8 cellular contexts compared by ENCODE assay signal in genomic region chr19:17303167-17303939, GRCh38. TPM values are rescaled to one million over a fixed set of nuclear protein-coding genes. Genes with fewer than 3 reads are reported as not detected.
A peak's percentile ranks its signal among the peaks of the same experiment; 100 is the strongest.
DNase-seq lines count a peak whose midpoint lies in the region; ATAC-seq and TF ChIP-seq lines count a peak whose summit lies in the region.

Gene ABHD8 (minus strand): TSS chr19:17303425. CDS start chr19:17301616, 1,809 bp downstream.

- DNase-seq in BE2C, result peak; percentile 97
- DNase-seq in NCI-H524 (lab: John Stamatoyannopoulos, UW), result peak; percentile 91 to 97
- DNase-seq in activated CD4-positive, alpha-beta T cell treated with anti-CD3 and anti-CD28 coated beads, Interleukin-2, amount 50 U/mL, for 1 hour, result peak; percentile 93
- DNase-seq in left lung, result peak; percentile 95 to 97
- peak; percentile 94 to 96 for DNase-seq in stimulated activated CD4-positive, alpha-beta T cell treated with anti-CD3 and anti-CD28 coated beads, Interleukin-2, amount 100 ng/mL, for 24 hours

- peak within 1 kb of the TSS; percentile 78 for H3K4me3 Mint-ChIP-seq in dendritic cell treated with granulocyte-macrophage colony-stimulating factor and Interleukin-4, amounts not matched to agents 40 ng/mL and 50 ng/mL, for 4 days

- peaks cover 44% of the 10 kb centered on the region for H3K36me3 Mint-ChIP-seq in dendritic cell treated with granulocyte-macrophage colony-stimulating factor and Interleukin-4, amounts not matched to agents 40 ng/mL and 50 ng/mL, for 4 days (ENCODE audit: low read depth)

- TF ChIP-seq POLR2A in GM19099 (IDR thresholded peaks at IDR 0.05; ENCODE audit: extremely low read depth, insufficient read length, low read depth), result peak; percentile 59

- H3K9me3 ChIP-seq in BE2C (no peaks in the 10 kb centered on the region), left lung (peaks cover 0 to 1% of the 10 kb centered on the region in 2 donors)

- H3K4me1 ChIP-seq in BE2C (peaks cover 6% of the 10 kb centered on the region), left lung (peaks cover 18 to 57% of the 10 kb centered on the region in 2 donors)

- H3K36me3 ChIP-seq in BE2C (no peaks in the 10 kb centered on the region), left lung (peaks cover 0 to 15% of the 10 kb centered on the region in 2 donors)

- peak within 1 kb of the TSS; percentile 54 for H3K27ac Mint-ChIP-seq in dendritic cell treated with granulocyte-macrophage colony-stimulating factor and Interleukin-4, amounts not matched to agents 40 ng/mL and 50 ng/mL, for 4 days

- ATAC-seq in HG03442 (IDR thresholded peaks at IDR 0.05; ENCODE audit: unreplicated experiment) (peak; percentile 50), left lung (peak; percentile 82)

- H3K4me1 Mint-ChIP-seq in dendritic cell treated with granulocyte-macrophage colony-stimulating factor and Interleukin-4, amounts not matched to agents 40 ng/mL and 50 ng/mL, for 4 days (ENCODE audit: low read depth), result peaks cover 46% of the 10 kb centered on the region

- H3K9me3 Mint-ChIP-seq in dendritic cell treated with granulocyte-macrophage colony-stimulating factor and Interleukin-4, amounts not matched to agents 40 ng/mL and 50 ng/mL, for 4 days, result no peaks in the 10 kb centered on the region

- no peaks in the 10 kb centered on the region for H3K27me3 ChIP-seq in BE2C
- H3K27me3 ChIP-seq in left lung, result no peaks in the 10 kb centered on the region

- TF ChIP-seq CTCF in BE2C (IDR thresholded peaks at IDR 0.05; ENCODE audit: low read depth, low read length) (peak; percentile 44), left lung (IDR thresholded peaks at IDR 0.05) (peak; percentile 69 to 90)

- H3K4me3 ChIP-seq in BE2C (ENCODE audit: low read depth, low read length) (peak within 1 kb of the TSS; percentile 66), left lung (peak within 1 kb of the TSS; percentile 88 to 94)

- H3K27ac ChIP-seq in left lung, result peak within 1 kb of the TSS; percentile 91 to 92

- intact Hi-C loops in dendritic cell treated with granulocyte-macrophage colony-stimulating factor and Interleukin-4, amounts not matched to agents 40 ng/mL and 50 ng/mL, for 4 days (cut with micrococcal nuclease), result no loop called here
- intact Hi-C loops in left lung (cut with DNase I), result no loop called here

- H3K27me3 Mint-ChIP-seq in dendritic cell treated with granulocyte-macrophage colony-stimulating factor and Interleukin-4, amounts not matched to agents 40 ng/mL and 50 ng/mL, for 4 days, result no peaks in the 10 kb centered on the region

RNA-seq across cellular contexts. Expression of gene ABHD8, which starts in this region (rescaled TPM):
- 8.6 TPM for polyA plus RNA-seq in BE2C (2012; ENCODE audit: insufficient read depth, insufficient read length, low read depth)
- total RNA-seq in left lung, result 10 to 100 TPM; 16.9 to 17.1 TPM

Comparison
In these comparisons a context has a peak if more than half of its experiments do, and no peak if none do; other contexts are left out.
1. Peak in every context shown above with its lines: DNase-seq, ATAC-seq, H3K4me3 ChIP-seq and H3K27ac ChIP-seq.